1 cellular context compared by ENCODE assay signal in genomic region chr5:55191165-55191564, GRCh38.
TF ChIP-seq lines count a peak whose summit lies in the region.

No MANE protein-coding gene starts in this region.

TF ChIP-seq in K562, 482 proteins besides CTCF, POLR2A, EP300 and RAD21:
- TF ChIP-seq CEBPG (CRISPR knock-in tag; IDR thresholded peaks at IDR 0.05) (no peak), CEBPG (tag; conservative IDR thresholded peaks at IDR 0.05 in 1 of 2, IDR thresholded peaks at IDR 0.05 in 1 of 2) (0 out of 4 replicates have a peak, but pooled peaks of 1 of the 2 experiments have one; percentile 24), TAL1 (IDR thresholded peaks at IDR 0.05) (no peak), CEBPB (tag; IDR thresholded peaks at IDR 0.05) (peak; percentile 57)
TF ChIP-seq in K562: peak in this region for 2.
